Comparison of ENCODE assay signal across 25 cellular contexts in genomic region chr12:57446292-57446960, GRCh38. TPM values are rescaled to one million over a fixed set of nuclear protein-coding genes. Genes with fewer than 3 reads are reported as not detected.
"Had no signal": no experiment of that assay in that cellular context is flagged by ENCODE, and none has a peak within 500 bp of the region (broad histone marks: within the 10 kb centered on the region; RNA-seq: fewer than 3 reads in every experiment).

No MANE protein-coding gene starts in this region.

- H3K27me3 ChIP-seq: MG63, SJCRH30 had no signal

- H3K4me1 ChIP-seq: SJCRH30 had no signal

- H3K36me3 ChIP-seq: MG63, SJCRH30 had no signal

- ATAC-seq: Panc1, PC-3 had no signal

- H3K4me3 ChIP-seq: MG63, SJCRH30, SK-N-MC had no signal

- H3K27ac ChIP-seq: RWPE1, SJCRH30, SK-N-MC had no signal

- DNase-seq: Karpas-422; KG1; MG63; NCI-H1092; NCI-H1105 treated with DMSO at 0.1 percent for 48 hours; NCI-H1417 treated with DMSO at 0.1 percent for 48 hours; NCI-H146; NCI-H1694 treated with DMSO at 0.1 percent for 48 hours; NCI-H2029; NCI-H2081 treated with DMSO at 0.1 percent for 48 hours; NCI-H2171; NCI-H226; NCI-H446; NCI-H510A; NCI-H524 treated with DMSO at 0.1 percent for 48 hours; NCI-H69; NCI-H774; NK-92 treated with Interleukin-12 subunit alpha and Interleukin-12 subunit beta, amount 100 ng/mL, for 24 hours; PC-3; SHP77; SJCRH30 had no signal

RNA-seq across cellular contexts. Expression of gene INHBE, which starts 8.7 kb away (rescaled TPM):
- total RNA-seq: PC-3 had no signal

RNA-seq across cellular contexts. Expression of gene INHBC, which starts 11.8 kb away (rescaled TPM):
- total RNA-seq: HT-29, PC-3 had no signal

RNA-seq across cellular contexts. Expression of gene ARHGAP9, which starts 33.2 kb away (rescaled TPM):
- total RNA-seq: PC-3 had no signal
